Comparison of ENCODE assay signal across 10 cellular contexts in the genomic region with DNA sequence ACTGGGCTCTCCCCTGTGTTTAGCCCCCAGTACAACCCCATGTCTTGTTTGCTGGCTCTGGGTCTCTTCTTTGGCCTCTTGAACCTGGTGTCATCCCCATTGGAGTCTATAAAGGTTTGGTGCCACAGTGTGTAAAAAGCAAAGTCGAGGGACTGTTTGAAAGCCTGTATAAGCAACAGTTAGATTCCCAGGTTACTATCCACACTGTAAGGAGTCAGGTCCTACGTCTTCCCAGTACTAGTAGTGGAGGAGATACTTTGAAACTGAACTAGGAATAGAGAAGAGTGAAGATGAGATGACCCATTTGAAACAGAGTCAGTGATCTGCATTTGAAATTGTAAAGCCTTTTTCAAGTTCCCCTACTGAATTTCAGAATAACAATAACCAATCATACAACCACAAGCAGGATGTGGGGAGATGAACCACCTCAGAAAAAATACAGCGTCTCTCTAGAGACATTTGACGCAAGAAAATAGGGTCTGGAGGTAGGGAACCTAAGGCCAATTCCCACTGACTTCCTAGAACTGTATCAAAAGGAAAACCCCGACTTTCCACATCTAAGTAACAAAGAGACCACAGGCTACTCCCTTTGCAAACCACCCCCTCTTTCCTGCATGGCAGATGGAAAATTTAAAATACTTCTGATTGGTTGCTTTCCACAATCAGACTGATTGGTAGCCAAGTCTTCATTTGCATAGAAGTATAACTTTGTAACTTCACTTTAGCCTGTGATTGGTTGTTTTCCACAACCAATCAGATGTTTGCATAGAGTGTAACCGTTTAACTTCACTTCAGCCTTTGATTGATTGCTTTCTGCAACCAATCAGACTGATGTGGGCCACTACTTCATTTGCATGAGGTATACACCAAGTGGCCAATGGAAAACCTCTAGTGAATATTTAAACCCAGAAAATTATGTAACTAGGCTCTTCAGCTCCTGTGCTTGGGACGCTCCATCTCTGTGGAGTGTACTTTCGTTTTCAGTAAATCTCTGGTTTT. TPM values are rescaled to one million over a fixed set of nuclear protein-coding genes. Genes with fewer than 3 reads are reported as not detected.
A peak's percentile ranks its signal among the peaks of the same experiment; 100 is the strongest.
DNase-seq lines count a peak whose midpoint lies in the region; ATAC-seq lines count a peak whose summit lies in the region.
"Had no signal": no experiment of that assay in that cellular context is flagged by ENCODE, and none has a peak within 500 bp of the region (broad histone marks: within the 10 kb centered on the region; RNA-seq: fewer than 3 reads in every experiment).

No MANE protein-coding gene starts in this region.

- DNase-seq in A172 (ENCODE audit: low spot score) (peak; percentile 64), H4 (ENCODE audit: low spot score) (peak; percentile 28), fibroblast of peridontal ligament (ENCODE audit: extremely low read depth) (peak; percentile 89), germinal center (ENCODE audit: low spot score) (no peak), HCEC 1CT (no peak)
- DNase-seq in activated CD4-positive, alpha-beta T cell treated with anti-CD3 and anti-CD28 coated beads, Interleukin-2, amount 50 U/mL, for 48 hours: peak; percentile 13 to 22
- DNase-seq: activated B cell treated with CpG ODN at 0.5 μM for 24 hours, NCI-H2227 treated with DMSO at 0.1 percent for 48 hours had no signal

- no peak for ATAC-seq in HG03520 (IDR thresholded peaks at IDR 0.05; ENCODE audit: unreplicated experiment)
- no peak for ATAC-seq in HG03135 (IDR thresholded peaks at IDR 0.05; ENCODE audit: unreplicated experiment)

RNA-seq across cellular contexts. Expression of a gene that starts 49.9 kb away (rescaled TPM):
- total RNA-seq in A172 (2014; rRNA removed; shearing (Covaris generic)): 60.2 and 60.8 TPM in 2 replicates
- total RNA-seq in H4 (2014; rRNA removed; shearing (Covaris generic)): 31.5 and 35.6 TPM in 2 replicates

Comparison
In these comparisons a context has a peak if more than half of its experiments do, and no peak if none do; other contexts are left out.
1. DNase-seq: peak in A172 (single experiment), H4 (single experiment), activated CD4-positive, alpha-beta T cell treated with anti-CD3 and anti-CD28 coated beads, Interleukin-2, amount 50 U/mL, for 48 hours (2 of 2) and fibroblast of peridontal ligament (single experiment); none in germinal center (single experiment) and HCEC 1CT (single experiment).